8 cellular contexts compared by ENCODE assay signal in the genomic region with DNA sequence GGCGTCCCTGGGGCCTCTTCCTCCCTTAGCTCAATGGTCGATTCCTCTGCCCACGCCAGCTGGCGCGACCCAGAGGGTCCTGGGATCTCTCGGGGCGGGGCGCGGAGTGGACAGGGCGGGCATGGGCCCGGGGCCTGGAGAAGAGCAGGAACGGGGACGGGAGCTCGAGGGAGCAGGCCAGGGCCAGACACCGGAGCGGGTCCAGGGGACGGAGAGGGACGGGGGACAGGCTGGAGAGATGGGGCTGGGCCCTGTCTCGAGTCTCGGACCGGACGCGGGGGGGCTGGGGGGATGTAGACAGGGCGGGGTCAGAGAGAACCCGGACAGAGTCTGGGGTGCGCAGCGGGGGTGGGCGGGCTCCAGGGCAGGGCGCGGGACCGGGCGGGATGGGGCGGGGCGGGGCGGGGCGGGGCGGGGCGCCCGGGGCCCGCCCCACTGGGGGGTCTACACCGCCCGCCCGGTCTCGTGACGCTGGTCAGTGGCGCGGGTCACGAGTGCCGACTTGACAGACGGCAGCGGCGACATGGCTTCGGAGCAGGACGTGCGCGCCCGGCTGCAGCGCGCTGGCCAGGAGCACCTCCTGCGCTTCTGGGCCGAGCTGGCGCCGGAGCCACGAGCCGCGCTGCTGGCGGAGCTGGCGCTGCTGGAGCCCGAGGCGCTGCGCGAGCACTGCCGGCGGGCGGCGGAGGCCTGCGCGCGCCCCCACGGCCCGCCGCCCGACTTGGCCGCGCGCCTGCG. TPM values are rescaled to one million over a fixed set of nuclear protein-coding genes. Genes with fewer than 3 reads are reported as not detected.
DNase-seq lines count a peak whose midpoint lies in the region; ATAC-seq and TF ChIP-seq lines count a peak whose summit lies in the region.

A gene with protein sequence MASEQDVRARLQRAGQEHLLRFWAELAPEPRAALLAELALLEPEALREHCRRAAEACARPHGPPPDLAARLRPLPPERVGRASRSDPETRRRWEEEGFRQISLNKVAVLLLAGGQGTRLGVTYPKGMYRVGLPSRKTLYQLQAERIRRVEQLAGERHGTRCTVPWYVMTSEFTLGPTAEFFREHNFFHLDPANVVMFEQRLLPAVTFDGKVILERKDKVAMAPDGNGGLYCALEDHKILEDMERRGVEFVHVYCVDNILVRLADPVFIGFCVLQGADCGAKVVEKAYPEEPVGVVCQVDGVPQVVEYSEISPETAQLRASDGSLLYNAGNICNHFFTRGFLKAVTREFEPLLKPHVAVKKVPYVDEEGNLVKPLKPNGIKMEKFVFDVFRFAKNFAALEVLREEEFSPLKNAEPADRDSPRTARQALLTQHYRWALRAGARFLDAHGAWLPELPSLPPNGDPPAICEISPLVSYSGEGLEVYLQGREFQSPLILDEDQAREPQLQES (plus strand): TSS at position 508 of the 738 bp plus-strand sequence. CDS start 16 bp downstream, at position 524.

- H3K9ac ChIP-seq in OCI-LY3 (ENCODE audit: low read length) (peak within 1 kb of the TSS; percentile 90), neural cell (ENCODE audit: low read length) (no peak within 1 kb of the TSS)

- TF ChIP-seq POLR2A in gastroesophageal sphincter (IDR thresholded peaks at IDR 0.05) = peak in 1 of 2 donors; percentile 50

- no CpG with 5 or more reads among the region's 87 CpGs for WGBS in gastroesophageal sphincter (ENCODE audit: low coverage in 1 of 2), 2 donors

- TF ChIP-seq RAD21 in neural cell (conservative IDR thresholded peaks at IDR 0.05) = no peak

- no peak for TF ChIP-seq CTCF in GM12875 (IDR thresholded peaks at IDR 0.05; ENCODE audit: borderline replicate concordance, insufficient read depth, low read depth, low read length)
- TF ChIP-seq CTCF in OCI-LY3 (IDR thresholded peaks at IDR 0.05; ENCODE audit: low read depth, low read length) = no peak
- TF ChIP-seq CTCF in gastroesophageal sphincter (IDR thresholded peaks at IDR 0.05) = no peak
- no peak for TF ChIP-seq CTCF in neural cell (IDR thresholded peaks at IDR 0.05; ENCODE audit: poor library complexity, severe bottlenecking)

- H3K9me3 ChIP-seq in OCI-LY3 (ENCODE audit: insufficient read depth, low read length) = no peaks in the 10 kb centered on the region
- no peaks in the 10 kb centered on the region for H3K9me3 ChIP-seq in gastroesophageal sphincter
- H3K9me3 ChIP-seq in neural cell (ENCODE audit: low read length) = no peaks in the 10 kb centered on the region

- no peaks in the 10 kb centered on the region for H3K9me2 ChIP-seq in neural cell (ENCODE audit: insufficient read depth, low read length)

- peak; percentile 50 for ATAC-seq in HG02623 (IDR thresholded peaks at IDR 0.05; ENCODE audit: unreplicated experiment)
- ATAC-seq in gastroesophageal sphincter = peak; percentile 75
- no peak for ATAC-seq in GM19452 (IDR thresholded peaks at IDR 0.05; ENCODE audit: unreplicated experiment)

- H3K79me2 ChIP-seq in OCI-LY3 (ENCODE audit: low read length) = peaks cover 10% of the 10 kb centered on the region
- H3K79me2 ChIP-seq in neural cell (replicated peaks; ENCODE audit: insufficient read depth, low read length) = no peaks in the 10 kb centered on the region

- peaks cover 12% of the 10 kb centered on the region for H3K4me1 ChIP-seq in OCI-LY3 (ENCODE audit: low read length)
- peaks cover 0 to 35% (median 19%) of the 10 kb centered on the region in 3 donors for H3K4me1 ChIP-seq in gastroesophageal sphincter

- peak within 1 kb of the TSS; percentile 88; the same call in 1 of the 2 replicates for H2AFZ ChIP-seq in OCI-LY3 (ENCODE audit: low read depth, low read length)
- H2AFZ ChIP-seq in neural cell (ENCODE audit: low read depth, low read length) = no peak within 1 kb of the TSS

- no peaks in the 10 kb centered on the region for H3F3A ChIP-seq in neural cell (ENCODE audit: insufficient read depth, low read length, poor library complexity, severe bottlenecking)

- H3K4me2 ChIP-seq in OCI-LY3 (ENCODE audit: low read length) (peak within 1 kb of the TSS; percentile 98), neural cell (ENCODE audit: low read length) (no peak within 1 kb of the TSS)

- H4K20me1 ChIP-seq in OCI-LY3 (ENCODE audit: insufficient read depth, low read length) = peaks cover 24% of the 10 kb centered on the region
- no peaks in the 10 kb centered on the region for H4K20me1 ChIP-seq in neural cell (ENCODE audit: insufficient read depth)

- H3K27me3 ChIP-seq in OCI-LY3 (ENCODE audit: low read depth, low read length) = no peaks in the 10 kb centered on the region
- peaks cover 21% of the 10 kb centered on the region for H3K27me3 ChIP-seq in gastroesophageal sphincter
- H3K27me3 ChIP-seq in neural cell (ENCODE audit: insufficient read depth, low read depth, low read length) = peaks cover 66% of the 10 kb centered on the region

- peak; percentile 42 for DNase-seq in activated gamma-delta T cell treated with Interleukin-2 at 50 U/mL for 16 hours
- DNase-seq in ureter (ENCODE audit: low spot score) = peak; percentile 80

- H3K27ac ChIP-seq in OCI-LY3 (ENCODE audit: low read length) = no peak within 1 kb of the TSS; the same call in 1 of the 2 replicates
- H3K27ac ChIP-seq in gastroesophageal sphincter = peak within 1 kb of the TSS in 3 of 4 donors; percentile 66 to 78 (median 69)
- H3K27ac ChIP-seq in neural cell (ENCODE audit: low read length) = no peak within 1 kb of the TSS

- H3K36me3 ChIP-seq in OCI-LY3 (replicated peaks; ENCODE audit: low read depth, low read length) (peaks cover 32% of the 10 kb centered on the region), gastroesophageal sphincter (peaks cover 0 to 39% of the 10 kb centered on the region in 2 donors), neural cell (ENCODE audit: insufficient read depth, low read length) (no peaks in the 10 kb centered on the region)

- no peak for TF ChIP-seq EP300 in gastroesophageal sphincter (IDR thresholded peaks at IDR 0.05)
- no peak for TF ChIP-seq EP300 in neural cell (conservative IDR thresholded peaks at IDR 0.05; ENCODE audit: poor library complexity, severe bottlenecking)

- H3K4me3 ChIP-seq in GM12875 (ENCODE audit: low read depth, low read length) (peak within 1 kb of the TSS; percentile 86), OCI-LY3 (ENCODE audit: low read length) (peak within 1 kb of the TSS; percentile 89), gastroesophageal sphincter (peak within 1 kb of the TSS; percentile 37 to 70), neural cell (ENCODE audit: low read length) (peak within 1 kb of the TSS; percentile 55)

TF ChIP-seq in neural cell, 6 proteins besides CTCF, POLR2A, EP300 and RAD21:
- TF ChIP-seq EZH2 (IDR thresholded peaks at IDR 0.05; ENCODE audit: borderline replicate concordance, insufficient read depth, low read length, poor library complexity, severe bottlenecking) (no peak), TAF1 (IDR thresholded peaks at IDR 0.05; ENCODE audit: low read depth) (no peak), SMC3 (conservative IDR thresholded peaks at IDR 0.05; ENCODE audit: poor library complexity) (no peak), MXI1 (conservative IDR thresholded peaks at IDR 0.05; ENCODE audit: poor library complexity, severe bottlenecking) (no peak), POLR2AphosphoS5 (IDR thresholded peaks at IDR 0.05) (no peak)
- TF ChIP-seq, protein P1, sequence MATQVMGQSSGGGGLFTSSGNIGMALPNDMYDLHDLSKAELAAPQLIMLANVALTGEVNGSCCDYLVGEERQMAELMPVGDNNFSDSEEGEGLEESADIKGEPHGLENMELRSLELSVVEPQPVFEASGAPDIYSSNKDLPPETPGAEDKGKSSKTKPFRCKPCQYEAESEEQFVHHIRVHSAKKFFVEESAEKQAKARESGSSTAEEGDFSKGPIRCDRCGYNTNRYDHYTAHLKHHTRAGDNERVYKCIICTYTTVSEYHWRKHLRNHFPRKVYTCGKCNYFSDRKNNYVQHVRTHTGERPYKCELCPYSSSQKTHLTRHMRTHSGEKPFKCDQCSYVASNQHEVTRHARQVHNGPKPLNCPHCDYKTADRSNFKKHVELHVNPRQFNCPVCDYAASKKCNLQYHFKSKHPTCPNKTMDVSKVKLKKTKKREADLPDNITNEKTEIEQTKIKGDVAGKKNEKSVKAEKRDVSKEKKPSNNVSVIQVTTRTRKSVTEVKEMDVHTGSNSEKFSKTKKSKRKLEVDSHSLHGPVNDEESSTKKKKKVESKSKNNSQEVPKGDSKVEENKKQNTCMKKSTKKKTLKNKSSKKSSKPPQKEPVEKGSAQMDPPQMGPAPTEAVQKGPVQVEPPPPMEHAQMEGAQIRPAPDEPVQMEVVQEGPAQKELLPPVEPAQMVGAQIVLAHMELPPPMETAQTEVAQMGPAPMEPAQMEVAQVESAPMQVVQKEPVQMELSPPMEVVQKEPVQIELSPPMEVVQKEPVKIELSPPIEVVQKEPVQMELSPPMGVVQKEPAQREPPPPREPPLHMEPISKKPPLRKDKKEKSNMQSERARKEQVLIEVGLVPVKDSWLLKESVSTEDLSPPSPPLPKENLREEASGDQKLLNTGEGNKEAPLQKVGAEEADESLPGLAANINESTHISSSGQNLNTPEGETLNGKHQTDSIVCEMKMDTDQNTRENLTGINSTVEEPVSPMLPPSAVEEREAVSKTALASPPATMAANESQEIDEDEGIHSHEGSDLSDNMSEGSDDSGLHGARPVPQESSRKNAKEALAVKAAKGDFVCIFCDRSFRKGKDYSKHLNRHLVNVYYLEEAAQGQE (IDR thresholded peaks at IDR 0.05; ENCODE audit: borderline replicate concordance) = no peak

RNA-seq across cellular contexts. Expression of the gene that starts here (rescaled TPM):
- total RNA-seq in gastroesophageal sphincter (1 to 10 TPM; 4.2 to 7.3 (median 6.0) TPM), ureter (12.7 TPM)
- polyA plus RNA-seq in neural cell = 0.21 and 0.36 TPM in 2 replicates
- polyA minus RNA-seq in neural cell = not detected in 2 replicates

Comparison
In these comparisons a context has a peak if more than half of its experiments do, and no peak if none do; other contexts are left out.
1. H3K27ac ChIP-seq: peak in gastroesophageal sphincter (3 of 4); none in OCI-LY3 (single experiment) and neural cell (single experiment).
2. Peak in every context shown above with its lines, with median percentiles within 50 percentile points of each other: H3K4me3 ChIP-seq.